In the genomic region with DNA sequence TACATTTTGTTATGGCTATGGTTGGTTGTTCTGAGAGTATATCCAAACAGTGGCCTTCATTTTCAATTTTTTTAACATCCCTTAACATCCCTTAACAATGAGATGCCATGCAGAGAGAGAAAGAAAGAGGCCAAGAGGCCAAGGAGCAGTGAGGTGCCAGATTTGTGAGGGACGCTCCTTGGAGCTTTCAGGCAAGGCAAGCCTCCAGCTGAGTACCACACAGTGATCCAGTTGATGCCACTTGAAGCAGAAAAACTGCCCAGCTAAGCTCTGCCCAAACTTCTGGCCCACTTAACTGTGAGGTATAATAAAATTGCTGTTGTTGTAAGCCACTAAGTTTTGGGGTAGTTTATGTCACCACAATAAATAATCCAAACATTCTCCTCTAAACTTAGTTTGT, we compare ENCODE assay signal across 17 cellular contexts. TPM values are rescaled to one million over a fixed set of nuclear protein-coding genes. Genes with fewer than 3 reads are reported as not detected.
A peak's percentile ranks its signal among the peaks of the same experiment; 100 is the strongest.
DNase-seq lines count a peak whose midpoint lies in the region; ATAC-seq and TF ChIP-seq lines count a peak whose summit lies in the region.
"Had no signal": no experiment of that assay in that cellular context is flagged by ENCODE, and none has a peak within 500 bp of the region (broad histone marks: within the 10 kb centered on the region; RNA-seq: fewer than 3 reads in every experiment).

No MANE protein-coding gene starts in this region.

- peak overlapping the region; percentile 26; the same call in 1 of the 2 replicates for H3K27ac ChIP-seq in VCaP
- no peak overlapping the region for H3K27ac ChIP-seq in coronary artery
- H3K27ac ChIP-seq: GM23248 had no signal

- H3K4me1 Mint-ChIP-seq in nephron progenitor cell (peaks cover 7% of the 10 kb centered on the region), T-cell (peaks cover 8 to 17% (median 10%) of the 10 kb centered on the region in 3 donors), T-helper 17 cell (peaks cover 4% of the 10 kb centered on the region)

- H3K4me3 ChIP-seq in coronary artery, result no peak overlapping the region
- H3K4me3 ChIP-seq: GM12878, GM23248 had no signal

- H3K9me3 ChIP-seq in T-helper 17 cell (ENCODE audit: control insufficient read depth, low read length, poor library complexity, severe bottlenecking), result no peaks in the 10 kb centered on the region

- CTCF ChIA-PET in T-cell (lab: Charles Lee), result no interaction called here

- peaks cover 2% of the 10 kb centered on the region for H3K27me3 Mint-ChIP-seq in nephron progenitor cell (ENCODE audit: low read depth, poor library complexity)
- no peaks in the 10 kb centered on the region for H3K27me3 Mint-ChIP-seq in T-cell
- H3K27me3 Mint-ChIP-seq in T-helper 17 cell, result no peaks in the 10 kb centered on the region
- H3K27me3 Mint-ChIP-seq: CD4-positive, alpha-beta memory T cell had no signal

- no peak for TF ChIP-seq CTCF in VCaP (conservative IDR thresholded peaks at IDR 0.05)
- TF ChIP-seq CTCF in nephron progenitor cell (IDR thresholded peaks at IDR 0.05), result no peak
- TF ChIP-seq CTCF in coronary artery (IDR thresholded peaks at IDR 0.05), result no peak

- H3K9me3 Mint-ChIP-seq in nephron progenitor cell (peaks cover 45% of the 10 kb centered on the region), T-cell (peaks cover 4 to 12% (median 11%) of the 10 kb centered on the region in 3 donors)

- POLR2A ChIA-PET in T-cell (lab: Charles Lee), result no interaction called here

- DNase-seq in nephron progenitor cell (no peak), retina (peak; percentile 4), T-cell (no peak), coronary artery (ENCODE audit: low spot score) (no peak), T-helper 17 cell (no peak)
- DNase-seq: C1 segment of cervical spinal cord; Calu3; CD4-positive, alpha-beta memory T cell; COR-L47; EL; GDM1; GM23248; H7; HCEC 1CT had no signal

- ATAC-seq in T-cell (replicated peaks in 1 of 4), result no peak
- ATAC-seq in T-helper 17 cell, result no peak
- ATAC-seq: GM12878 had no signal

- H3K27ac Mint-ChIP-seq in nephron progenitor cell (peak overlapping the region; percentile 48), T-cell (no peak overlapping the region), T-helper 17 cell (no peak overlapping the region)

- no peak overlapping the region for H3K4me3 Mint-ChIP-seq in nephron progenitor cell
- H3K4me3 Mint-ChIP-seq in T-cell, result no peak overlapping the region
- no peak overlapping the region for H3K4me3 Mint-ChIP-seq in T-helper 17 cell
- H3K4me3 Mint-ChIP-seq: CD4-positive, alpha-beta memory T cell had no signal

- H3K36me3 Mint-ChIP-seq in nephron progenitor cell (ENCODE audit: low read depth) (no peaks in the 10 kb centered on the region), T-cell (no peaks in the 10 kb centered on the region), T-helper 17 cell (ENCODE audit: low read depth) (no peaks in the 10 kb centered on the region)

RNA-seq across cellular contexts. Expression of a gene that starts 22.6 kb away (rescaled TPM):
- total RNA-seq in T-cell (100 to 1,000 TPM; 148 to 210 (median 176) TPM), T-helper 17 cell (100 to 1,000 TPM; 184 to 186 TPM)
- total RNA-seq: A172 had no signal
